9 cellular contexts compared by ENCODE assay signal in genomic region chr9:124941689-124942561, GRCh38. TPM values are rescaled to one million over a fixed set of nuclear protein-coding genes. Genes with fewer than 3 reads are reported as not detected.
DNase-seq lines count a peak whose midpoint lies in the region; ATAC-seq, FAIRE-seq and TF ChIP-seq lines count a peak whose summit lies in the region.
"Had no signal": no experiment of that assay in that cellular context is flagged by ENCODE, and none has a peak within 500 bp of the region (broad histone marks: within the 10 kb centered on the region; RNA-seq: fewer than 3 reads in every experiment).

No MANE protein-coding gene starts in this region.

- in situ Hi-C loops in HepG2 (cut with HindIII; ENCODE audit: extremely low pct_ligation_motif_present, low pct_unique_long_range_greater_than_20kb) = no loop called here

- CTCF ChIA-PET in Calu3 (lab: Charles Lee) = interaction anchor here (1.1 kb wide), 1 partner anchor 200 kb away, joined by 3 read pairs; no protein-coding TSS in a partner anchor
- CTCF ChIA-PET in HepG2 (lab: Yijun Ruan, JAX; ENCODE audit: low intra/inter-chr PET ratio, low total read pairs) = no interaction called here

- H2AFZ ChIP-seq in HepG2 (ENCODE audit: low read length) = no peak overlapping the region

- H3K27ac ChIP-seq in coronary artery (peak overlapping the region; percentile 92 to 93), HepG2 (ENCODE audit: extremely low read length, insufficient read depth, low read length) (peak overlapping the region; percentile 100)

- H3K9ac ChIP-seq in HepG2 (ENCODE audit: insufficient read depth, low read depth, low read length) = peak overlapping the region; percentile 99

- no peak for TF ChIP-seq EP300 in HepG2 (IDR thresholded peaks at IDR 0.05; ENCODE audit: low read depth in 2 of 2, low read length in 2 of 2)
- TF ChIP-seq EP300 in HepG2 (CRISPR knock-in tag; IDR thresholded peaks at IDR 0.05; ENCODE audit: borderline replicate concordance) = no peak

- H3K36me3 ChIP-seq in HepG2 (replicated peaks in 1 of 2; ENCODE audit: control insufficient read depth in 1 of 2, insufficient read depth in 2 of 2, low read length in 2 of 2) = peaks cover 0 to 7% of the 10 kb centered on the region in 2 experiments; a peak in 1 of 5 replicates

- TF ChIP-seq POLR2A in HepG2 (IDR thresholded peaks at IDR 0.05; ENCODE audit: insufficient read depth in 1 of 2, low read depth in 2 of 2, low read length in 2 of 2) = no peak

- no peaks in the 10 kb centered on the region; a peak in 1 of 5 replicates for H3K27me3 ChIP-seq in HepG2 (ENCODE audit: control insufficient read depth in 1 of 2, insufficient read depth in 2 of 2, low read length in 2 of 2)

- 3% methylated on average over 29 of the region's 30 CpGs for WGBS in HepG2 (ENCODE audit: low lambda C conversion rate)

- H3K4me3 Mint-ChIP-seq in Calu3 (ENCODE audit: low read depth, unreplicated experiment) = peak overlapping the region; percentile 83

- intact Hi-C loops in Calu3 (cut with micrococcal nuclease; ENCODE audit: unreplicated experiment) (no loop called here), HepG2 (cut with micrococcal nuclease; ENCODE audit: unreplicated experiment) (loop anchor here (1.0 to 2.0 kb wide), 2 partner anchors 73 to 201 kb away; partner anchors contain the start of gene SCAI)

- DNase-seq in Calu3 = peak; percentile 13
- DNase-seq in LHCN-M2 (ENCODE audit: low read depth) = peak; percentile 42
- peak; percentile 31 to 39 for DNase-seq in activated CD4-positive, alpha-beta T cell treated with anti-CD3 and anti-CD28 coated beads for 24 hours (ENCODE audit: low read depth in 2 of 2)
- peak; percentile 76 for DNase-seq in coronary artery (ENCODE audit: low spot score)
- peak; percentile 29 for DNase-seq in HepG2 (ENCODE audit: low spot score)
- peak; percentile 49 to 52 for DNase-seq in stimulated activated CD4-positive, alpha-beta T cell treated with anti-CD3 and anti-CD28 coated beads, Interleukin-4, amount 100 ng/mL, for 4 hours
- DNase-seq in retina = no peak

- H3K36me3 Mint-ChIP-seq in Calu3 (ENCODE audit: insufficient read depth, unreplicated experiment) = peaks cover 30% of the 10 kb centered on the region

- TF ChIP-seq CTCF in Calu3 (IDR thresholded peaks at IDR 0.05; ENCODE audit: unreplicated experiment) (no peak), coronary artery (IDR thresholded peaks at IDR 0.05) (no peak), HepG2 (CRISPR knock-in tag; IDR thresholded peaks at IDR 0.05) (no peak)

- no TSS peak for BruUV-seq in Calu3 (replicated peaks; lab: Mats Ljungman, UMichigan)
- no TSS peak for BruUV-seq in HepG2 (replicated peaks; lab: Mats Ljungman, UMichigan)

- no peaks in the 10 kb centered on the region for H4K20me1 ChIP-seq in HepG2 (ENCODE audit: insufficient read depth, low read length)

- H3K9me3 ChIP-seq in HepG2 (ENCODE audit: low read length) = no peaks in the 10 kb centered on the region

- peak overlapping the region; percentile 83 for H3K27ac Mint-ChIP-seq in Calu3 (ENCODE audit: unreplicated experiment)

- no peak for FAIRE-seq in HepG2 (lab: Jason Lieb, UNC)
- FAIRE-seq: TTC549 had no signal

- H3K9me3 Mint-ChIP-seq in Calu3 (ENCODE audit: low read depth, unreplicated experiment) = no peaks in the 10 kb centered on the region

- POLR2A ChIA-PET in HepG2 (lab: Yijun Ruan, JAX) = interaction anchor here (1.1 to 1.3 kb wide), 4 partner anchors 8 to 200 kb away, joined by 3 to 14 read pairs (median 4); partner anchors contain the start of gene RPL35

- peaks cover 6% of the 10 kb centered on the region for H3K79me2 ChIP-seq in HepG2 (ENCODE audit: insufficient read depth, low read length)

- no peaks in the 10 kb centered on the region for H3K27me3 Mint-ChIP-seq in Calu3 (ENCODE audit: unreplicated experiment)

- H3K4me3 ChIP-seq in coronary artery = peak overlapping the region; percentile 96
- H3K4me3 ChIP-seq in HepG2 (replicated peaks in 1 of 3; ENCODE audit: insufficient read depth in 1 of 3, low read depth in 2 of 3, low read length in 3 of 3) = peak overlapping the region; percentile 84 to 99 (median 94)

- peaks cover 23% of the 10 kb centered on the region for H3K4me1 ChIP-seq in HepG2 (ENCODE audit: insufficient read depth, low read length)

- peak overlapping the region; percentile 88 for H3K4me2 ChIP-seq in HepG2 (ENCODE audit: low read depth, low read length)

- ATAC-seq in GM21619 (IDR thresholded peaks at IDR 0.05; ENCODE audit: unreplicated experiment) (peak; percentile 27), HepG2 (peak; percentile 46)

- H3K4me1 Mint-ChIP-seq in Calu3 (ENCODE audit: low read depth, unreplicated experiment) = no peaks in the 10 kb centered on the region

- TF ChIP-seq RAD21 in HepG2 (CRISPR knock-in tag; IDR thresholded peaks at IDR 0.05) = no peak

TF ChIP-seq in HepG2, 621 proteins besides CTCF, POLR2A, EP300 and RAD21 (continues in another document):
- TF ChIP-seq DBP (CRISPR knock-in tag; IDR thresholded peaks at IDR 0.05; ENCODE audit: not compliant biosample characterization) (no peak), STAT5B (CRISPR knock-in tag; IDR thresholded peaks at IDR 0.05) (no peak), MYNN (CRISPR knock-in tag; IDR thresholded peaks at IDR 0.05; ENCODE audit: low read depth) (0 out of 2 replicates have a peak, but pooled peaks have one; percentile 16), THRA (CRISPR knock-in tag; IDR thresholded peaks at IDR 0.05; ENCODE audit: borderline replicate concordance) (peak; percentile 46; the same call in 1 of the 2 replicates), ZNF331 (CRISPR knock-in tag; IDR thresholded peaks at IDR 0.05) (no peak), ZNF343 (CRISPR knock-in tag; IDR thresholded peaks at IDR 0.05) (no peak), ZNF605 (CRISPR knock-in tag; IDR thresholded peaks at IDR 0.05) (no peak), ZNF674 (CRISPR knock-in tag; IDR thresholded peaks at IDR 0.05; ENCODE audit: low read depth) (0 out of 2 replicates have a peak, but pooled peaks have one; percentile 6)
- TF ChIP-seq, protein P1, sequence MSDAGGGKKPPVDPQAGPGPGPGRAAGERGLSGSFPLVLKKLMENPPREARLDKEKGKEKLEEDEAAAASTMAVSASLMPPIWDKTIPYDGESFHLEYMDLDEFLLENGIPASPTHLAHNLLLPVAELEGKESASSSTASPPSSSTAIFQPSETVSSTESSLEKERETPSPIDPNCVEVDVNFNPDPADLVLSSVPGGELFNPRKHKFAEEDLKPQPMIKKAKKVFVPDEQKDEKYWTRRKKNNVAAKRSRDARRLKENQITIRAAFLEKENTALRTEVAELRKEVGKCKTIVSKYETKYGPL (CRISPR knock-in tag; IDR thresholded peaks at IDR 0.05) = no peak

RNA-seq across cellular contexts. Expression of gene GOLGA1, which starts 1.0 kb away (rescaled TPM):
- total RNA-seq in Calu3 (2022) = 13.4 and 14.6 TPM in 2 replicates
- 11.7 and 12.2 TPM in 2 replicates for total RNA-seq in LHCN-M2 (2014; rRNA removed)
- 6.5 TPM for polyA plus RNA-seq in LHCN-M2 (2012)
- 15.9 and 21.5 TPM in 2 replicates for total RNA-seq in HepG2 (2016; rRNA removed; fragmentation: Illumina TruSeq; extraction: Trizol)
- 4.8 and 5.5 TPM in 2 replicates for total RNA-seq in HepG2 (2016; cell fraction: cytosol; rRNA removed; fragmentation: Illumina TruSeq; extraction: Trizol; ENCODE audit: low read depth)
- total RNA-seq in HepG2 (2016; cell fraction: insoluble cytoplasmic fraction; rRNA removed; fragmentation: Illumina TruSeq; extraction: Trizol) = 16.2 and 20.8 TPM in 2 replicates
- 9.3 and 10.8 TPM in 2 replicates for total RNA-seq in HepG2 (2016; cell fraction: membrane; rRNA removed; fragmentation: Illumina TruSeq; extraction: Trizol)
- 14.3 and 19.2 TPM in 2 replicates for total RNA-seq in HepG2 (2016; cell fraction: nucleus; rRNA removed; fragmentation: Illumina TruSeq; extraction: Trizol)
- 12.3 and 12.7 TPM in 2 replicates for polyA plus RNA-seq in HepG2 (2011; rRNA removed)
- 8.2 and 8.4 TPM in 2 replicates for polyA plus RNA-seq in HepG2 (2011; cell fraction: cytosol; rRNA removed)
- 46.1 and 49.0 TPM in 2 replicates for polyA plus RNA-seq in HepG2 (2011; cell fraction: nucleus; rRNA removed)
- polyA plus RNA-seq in HepG2 (2012) = 7.6 and 9.7 TPM in 2 replicates
- polyA plus RNA-seq in HepG2 (2016; cell fraction: cytosol; fragmentation: Illumina TruSeq; extraction: Trizol; ENCODE audit: low read depth) = 1.4 and 2.1 TPM in 2 replicates
- polyA plus RNA-seq in HepG2 (2016; cell fraction: insoluble cytoplasmic fraction; fragmentation: Illumina TruSeq; extraction: Trizol; ENCODE audit: low read depth) = 17.9 and 18.5 TPM in 2 replicates
- 4.2 and 4.8 TPM in 2 replicates for polyA plus RNA-seq in HepG2 (2016; cell fraction: membrane; fragmentation: Illumina TruSeq; extraction: Trizol; ENCODE audit: low read depth)
- 24.4 and 27.4 TPM in 2 replicates for polyA plus RNA-seq in HepG2 (2016; cell fraction: nucleus; fragmentation: Illumina TruSeq; extraction: Trizol; ENCODE audit: insufficient read depth, low read depth)
- polyA minus RNA-seq in HepG2 (2011; rRNA and poly(A)+ RNA removed; ENCODE audit: low replicate concordance) = 10.4 and 15.7 TPM in 2 replicates
- polyA minus RNA-seq in HepG2 (2011; cell fraction: cytosol; rRNA and poly(A)+ RNA removed) = 5.7 and 8.4 TPM in 2 replicates
- 12.0 and 16.7 TPM in 2 replicates for polyA minus RNA-seq in HepG2 (2011; cell fraction: nucleus; rRNA and poly(A)+ RNA removed)
